In the genomic region with DNA sequence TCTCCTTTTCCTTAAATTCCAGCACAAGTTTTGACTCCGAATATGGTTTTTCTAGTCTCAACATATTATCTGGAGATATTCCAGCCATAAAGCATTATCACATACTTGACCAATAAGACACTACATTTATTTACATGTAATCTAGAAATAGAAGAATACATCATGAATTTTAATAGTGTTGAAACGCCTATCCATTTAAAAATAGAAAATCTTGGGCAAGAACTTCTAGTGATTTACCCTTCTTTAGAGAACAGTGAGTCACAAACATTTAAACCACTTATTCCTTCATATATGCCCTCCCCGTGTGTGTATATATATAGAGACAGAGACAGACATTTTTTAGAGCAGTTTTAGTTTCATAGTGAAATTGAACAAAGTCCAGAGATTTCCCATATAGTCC, we compare ENCODE assay signal across 19 cellular contexts.
DNase-seq lines count a peak whose midpoint lies in the region; ATAC-seq and TF ChIP-seq lines count a peak whose summit lies in the region.
"Had no signal": no experiment of that assay in that cellular context is flagged by ENCODE, and none has a peak within 500 bp of the region (broad histone marks: within the 10 kb centered on the region; RNA-seq: fewer than 3 reads in every experiment).

No MANE protein-coding gene starts in this region.

- DNase-seq in ELR (ENCODE audit: low read depth) (peak; percentile 24), SK-N-SH (no peak), fibroblast of peridontal ligament (ENCODE audit: extremely low read depth) (peak; percentile 90), gastrocnemius medialis (no peak), medulla oblongata (ENCODE audit: extremely low spot score) (no peak), NCI-H146 treated with DMSO at 0.1 percent for 48 hours (lab: John Stamatoyannopoulos, UW; ENCODE audit: unreplicated experiment) (no peak), cerebellar nuclear complex (lab: John Stamatoyannopoulos, UW) (no peak)
- DNase-seq: activated CD4-positive, alpha-beta T cell treated with anti-CD3 and anti-CD28 coated beads, Interleukin-2, amount 50 U/mL, for 1 hour; activated T-cell treated with anti-CD3 and anti-CD28 coated beads for 4 hours; Calu3; effector memory CD4-positive, alpha-beta T cell; foreskin melanocyte; GF-D8; Kasumi-1; natural killer cell; NCI-H1436 treated with DMSO at 0.1 percent for 48 hours; NK-92 treated with Interleukin-12 subunit alpha and Interleukin-12 subunit beta, amount 100 ng/mL, for 24 hours had no signal

- peaks cover 39% of the 10 kb centered on the region; the same call in 1 of the 2 replicates for H3K79me2 ChIP-seq in SK-N-SH (ENCODE audit: insufficient read depth)

- H3K27ac ChIP-seq in SK-N-SH (ENCODE audit: low read depth in 2 of 2, low read length in 1 of 2) = peak overlapping the region; percentile 68 to 88; a peak in 3 of 4 replicates
- H3K27ac ChIP-seq in gastrocnemius medialis = no peak overlapping the region

- peaks cover 22 to 35% of the 10 kb centered on the region in 2 experiments for H3K36me3 ChIP-seq in SK-N-SH (replicated peaks in 1 of 2; ENCODE audit: control insufficient read depth in 1 of 2, insufficient read depth in 2 of 2, low read length in 1 of 2)
- H3K36me3 ChIP-seq in gastrocnemius medialis = no peaks in the 10 kb centered on the region

- TF ChIP-seq RAD21 in SK-N-SH (IDR thresholded peaks at IDR 0.05; ENCODE audit: low read length) = no peak

- no peak overlapping the region for H3K4me2 ChIP-seq in SK-N-SH

- H3K9me3 ChIP-seq in SK-N-SH (no peaks in the 10 kb centered on the region), gastrocnemius medialis (no peaks in the 10 kb centered on the region)

- H3K4me3 ChIP-seq in SK-N-SH (ENCODE audit: low read depth in 2 of 2, low read length in 1 of 2) (no peak overlapping the region), gastrocnemius medialis (no peak overlapping the region)

- H3K9ac ChIP-seq in SK-N-SH = no peak overlapping the region

- H3K27me3 ChIP-seq in SK-N-SH (ENCODE audit: insufficient read depth) (no peaks in the 10 kb centered on the region), gastrocnemius medialis (no peaks in the 10 kb centered on the region)

- intact Hi-C loops in gastrocnemius medialis (cut with DNase I; ENCODE audit: low total_unique reads) = no loop called here

- H3K9me2 ChIP-seq in SK-N-SH = no peaks in the 10 kb centered on the region

- in situ Hi-C loops in gastrocnemius medialis (cut with MboI; ENCODE audit: low sequenced_read_pairs in 4 of 4) = no loop called here

- TF ChIP-seq POLR2A in gastrocnemius medialis (IDR thresholded peaks at IDR 0.05) = no peak

- no peak for TF ChIP-seq EP300 in SK-N-SH (IDR thresholded peaks at IDR 0.05; ENCODE audit: borderline replicate concordance in 1 of 2, low read depth in 1 of 2, low read length in 1 of 2)

- TF ChIP-seq CTCF in SK-N-SH (IDR thresholded peaks at IDR 0.05) = no peak
- no peak for TF ChIP-seq CTCF in gastrocnemius medialis (IDR thresholded peaks at IDR 0.05 in 4 of 5, conservative IDR thresholded peaks at IDR 0.05 in 1 of 5)

- 59% methylated on average over 3 of the region's 3 CpGs for WGBS in SK-N-SH (ENCODE audit: low lambda C conversion rate)

- ATAC-seq in gastrocnemius medialis (peak; percentile 51 to 52), GM18868 (IDR thresholded peaks at IDR 0.05; ENCODE audit: unreplicated experiment) (no peak)
- ATAC-seq: natural killer cell, Right ventricle myocardium inferior had no signal

- no peaks in the 10 kb centered on the region for H4K20me1 ChIP-seq in SK-N-SH (ENCODE audit: insufficient read depth)

- POLR2A ChIA-PET in SK-N-SH (lab: Yijun Ruan, JAX) = no interaction called here

- peaks cover 13% of the 10 kb centered on the region for H3F3A ChIP-seq in SK-N-SH (replicated peaks; ENCODE audit: insufficient read depth)

- no peak overlapping the region for H2AFZ ChIP-seq in SK-N-SH (ENCODE audit: low read depth)

- CTCF ChIA-PET in SK-N-SH (lab: Yijun Ruan, JAX) = interaction anchor here (0.6 to 1.3 kb wide), 2 partner anchors 21 to 635 kb away, joined by 3 read pairs; no protein-coding TSS in a partner anchor

- H3K4me1 ChIP-seq in SK-N-SH (ENCODE audit: control insufficient read depth in 1 of 2, insufficient read depth in 2 of 2, low read depth in 1 of 2, low read length in 1 of 2) (peaks cover 22 to 27% of the 10 kb centered on the region in 2 experiments), gastrocnemius medialis (no peaks in the 10 kb centered on the region)

TF ChIP-seq in SK-N-SH, 30 proteins besides CTCF, POLR2A, EP300 and RAD21:
- TF ChIP-seq, protein P1, sequence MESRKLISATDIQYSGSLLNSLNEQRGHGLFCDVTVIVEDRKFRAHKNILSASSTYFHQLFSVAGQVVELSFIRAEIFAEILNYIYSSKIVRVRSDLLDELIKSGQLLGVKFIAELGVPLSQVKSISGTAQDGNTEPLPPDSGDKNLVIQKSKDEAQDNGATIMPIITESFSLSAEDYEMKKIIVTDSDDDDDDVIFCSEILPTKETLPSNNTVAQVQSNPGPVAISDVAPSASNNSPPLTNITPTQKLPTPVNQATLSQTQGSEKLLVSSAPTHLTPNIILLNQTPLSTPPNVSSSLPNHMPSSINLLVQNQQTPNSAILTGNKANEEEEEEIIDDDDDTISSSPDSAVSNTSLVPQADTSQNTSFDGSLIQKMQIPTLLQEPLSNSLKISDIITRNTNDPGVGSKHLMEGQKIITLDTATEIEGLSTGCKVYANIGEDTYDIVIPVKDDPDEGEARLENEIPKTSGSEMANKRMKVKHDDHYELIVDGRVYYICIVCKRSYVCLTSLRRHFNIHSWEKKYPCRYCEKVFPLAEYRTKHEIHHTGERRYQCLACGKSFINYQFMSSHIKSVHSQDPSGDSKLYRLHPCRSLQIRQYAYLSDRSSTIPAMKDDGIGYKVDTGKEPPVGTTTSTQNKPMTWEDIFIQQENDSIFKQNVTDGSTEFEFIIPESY (IDR thresholded peaks at IDR 0.05; ENCODE audit: borderline replicate concordance, low read depth) = no peak

Comparison
In these comparisons a context has a peak if more than half of its experiments do, and no peak if none do; other contexts are left out.
1. DNase-seq: peak in ELR (single experiment) and fibroblast of peridontal ligament (single experiment); none in SK-N-SH (single experiment), gastrocnemius medialis (0 of 2), medulla oblongata (single experiment), NCI-H146 treated with DMSO at 0.1 percent for 48 hours (single experiment) and cerebellar nuclear complex (0 of 2).
2. H3K27ac ChIP-seq: peak in SK-N-SH (2 of 2); none in gastrocnemius medialis (0 of 4).